Comparison of ENCODE assay signal across 18 cellular contexts in genomic region chr13:32378012-32378411, GRCh38. TPM values are rescaled to one million over a fixed set of nuclear protein-coding genes. Genes with fewer than 3 reads are reported as not detected.
DNase-seq lines count a peak whose midpoint lies in the region; ATAC-seq, FAIRE-seq and TF ChIP-seq lines count a peak whose summit lies in the region.
"Had no signal": no experiment of that assay in that cellular context is flagged by ENCODE, and none has a peak within 500 bp of the region (broad histone marks: within the 10 kb centered on the region; RNA-seq: fewer than 3 reads in every experiment).

No MANE protein-coding gene starts in this region.

- peaks cover 8% of the 10 kb centered on the region for H3K36me3 ChIP-seq in mammary epithelial cell (ENCODE audit: insufficient read depth, low read length)

- H3K79me2 ChIP-seq in mammary epithelial cell (ENCODE audit: insufficient read depth, low read length): no peaks in the 10 kb centered on the region

- no peaks in the 10 kb centered on the region for H3K27me3 ChIP-seq in mammary epithelial cell (ENCODE audit: insufficient read depth, low read length)
- H3K27me3 ChIP-seq: MG63 had no signal

- H3K9me3 ChIP-seq in mammary epithelial cell (replicated peaks; ENCODE audit: insufficient read depth, low read length): no peaks in the 10 kb centered on the region
- H3K9me3 ChIP-seq: MG63 had no signal

- FAIRE-seq in A204.1 (lab: Jason Lieb, UNC): peak; percentile 47
- FAIRE-seq: H54 had no signal

- no peaks in the 10 kb centered on the region for H4K20me1 ChIP-seq in mammary epithelial cell (ENCODE audit: insufficient read depth, low read length)

- in situ Hi-C loops in G401 (cut with HindIII; ENCODE audit: low sequenced_read_pairs) (no loop called here), mammary epithelial cell (cut with MboI; ENCODE audit: low sequenced_read_pairs in 2 of 2) (no loop called here)

- BruUV-seq in mammary epithelial cell (replicated peaks; lab: Mats Ljungman, UMichigan): no TSS peak

- H3K4me1 ChIP-seq in mammary epithelial cell (ENCODE audit: insufficient read depth, low read length): no peaks in the 10 kb centered on the region
- H3K4me1 ChIP-seq: Caco-2 had no signal

- no peak overlapping the region for H3K27ac ChIP-seq in mammary epithelial cell (ENCODE audit: insufficient read depth, low read depth, low read length)
- H3K27ac ChIP-seq: KMS-11 had no signal

- TF ChIP-seq CTCF in mammary epithelial cell (conservative IDR thresholded peaks at IDR 0.05 in 1 of 2, IDR thresholded peaks at IDR 0.05 in 1 of 2; ENCODE audit: extremely low read depth in 1 of 2, insufficient read depth in 1 of 2, low read depth in 1 of 2, low read length in 2 of 2): no peak

- no peak overlapping the region for H3K4me2 ChIP-seq in mammary epithelial cell (ENCODE audit: insufficient read depth, low read depth, low read length)
- H3K4me2 ChIP-seq: KMS-11 had no signal

- no peak for ATAC-seq in HG03280 (IDR thresholded peaks at IDR 0.05; ENCODE audit: unreplicated experiment)
- ATAC-seq: T-cell had no signal

- WGBS in mammary epithelial cell (ENCODE audit: low coverage, missing lambda C conversion rate): 100% methylated on average over 1 of the region's 1 CpG

- intact Hi-C loops in mammary epithelial cell (cut with micrococcal nuclease): no loop called here

- H3K9ac ChIP-seq in mammary epithelial cell (ENCODE audit: insufficient read depth, low read length): no peak overlapping the region
- H3K9ac ChIP-seq: KMS-11 had no signal

- dilution Hi-C loops in mammary epithelial cell (cut with HindIII; ENCODE audit: low sequenced_read_pairs): no loop called here

- DNase-seq in G401 (ENCODE audit: low spot score): peak; percentile 3
- DNase-seq in cerebellar cortex (ENCODE audit: low spot score): peak; percentile 3
- DNase-seq in hepatic stellate cell (ENCODE audit: low spot score): peak; percentile 6
- DNase-seq in midbrain (lab: John Stamatoyannopoulos, UW): no peak
- no peak for DNase-seq in mammary epithelial cell
- no peak for DNase-seq in NCI-H2107 treated with DMSO at 0.1 percent for 48 hours (lab: John Stamatoyannopoulos, UW; ENCODE audit: unreplicated experiment)
- DNase-seq: Caco-2; CD4-positive, CD25-positive, alpha-beta regulatory T cell; DMS53; MG63; NCI-H1092; NCI-H2227 treated with DMSO at 0.1 percent for 48 hours; NCI-H69; T-cell had no signal

- CTCF ChIA-PET in mammary epithelial cell (lab: Charles Lee; ENCODE audit: low non-redundant PET): no interaction called here

- H3K4me3 ChIP-seq in mammary epithelial cell (replicated peaks in 1 of 3; ENCODE audit: insufficient read depth in 1 of 3, low read depth in 2 of 3, low read length in 3 of 3): no peak overlapping the region
- H3K4me3 ChIP-seq: MG63 had no signal

- H2AFZ ChIP-seq in mammary epithelial cell (ENCODE audit: low read depth, low read length): no peak overlapping the region

RNA-seq across cellular contexts. Expression of gene N4BP2L1, which starts 49.9 kb away (rescaled TPM):
- 0.47 and 0.80 TPM in 2 replicates for total RNA-seq in G401 (2014; rRNA removed; shearing (Covaris generic))
- 1 to 10 TPM; 1.3 to 3.7 TPM for total RNA-seq in mammary epithelial cell
- 0.25 TPM for polyA plus RNA-seq in mammary epithelial cell
- not detected for polyA minus RNA-seq in mammary epithelial cell

Comparison
In these comparisons a context has a peak if more than half of its experiments do, and no peak if none do; other contexts are left out.
1. DNase-seq: peak in G401 (single experiment), cerebellar cortex (single experiment) and hepatic stellate cell (single experiment); none in midbrain (single experiment), mammary epithelial cell (single experiment) and NCI-H2107 treated with DMSO at 0.1 percent for 48 hours (single experiment).